ENCODE assay signal across 16 cellular contexts in the genomic region with DNA sequence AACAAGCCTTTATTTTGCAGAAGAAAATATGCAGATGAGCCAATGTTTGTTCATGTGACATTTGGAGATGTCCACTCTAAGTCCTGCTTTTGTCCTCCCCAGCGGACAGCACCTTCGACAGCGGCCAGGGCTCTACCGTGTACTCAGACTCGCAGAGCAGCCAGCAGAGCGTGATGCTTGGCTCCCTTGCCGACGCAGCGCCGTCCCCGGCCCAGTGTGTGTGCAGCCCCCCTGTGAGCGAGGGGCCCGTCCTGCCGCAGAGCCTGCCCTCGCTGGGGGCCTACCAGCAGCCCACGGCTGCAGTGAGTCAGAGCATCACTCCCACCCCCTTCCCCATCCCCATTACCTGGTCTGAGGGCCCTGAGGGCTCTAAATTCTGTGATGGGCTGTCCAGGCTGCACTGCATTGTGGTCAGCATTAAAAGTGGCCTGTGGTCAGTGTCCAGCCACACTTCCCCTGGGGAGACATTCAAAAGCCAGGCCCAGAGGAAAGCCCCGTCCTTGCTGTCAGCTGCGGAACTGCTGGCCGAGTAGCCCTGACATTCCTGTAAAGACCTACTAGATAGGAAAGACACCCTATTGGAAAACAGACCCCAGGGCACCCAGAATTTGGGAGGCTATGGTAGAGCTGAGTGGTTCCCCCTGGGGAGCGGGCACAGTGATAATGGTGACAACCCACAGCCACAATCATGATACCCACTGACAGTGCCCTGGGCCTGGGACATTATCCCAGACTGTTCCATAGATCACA.
"Had no signal": no experiment of that assay in that cellular context is flagged by ENCODE, and none has a peak within 500 bp of the region (broad histone marks: within the 10 kb centered on the region; RNA-seq: fewer than 3 reads in every experiment).

No MANE protein-coding gene starts in this region.

- H3K27ac ChIP-seq: prostate gland, vagina had no signal

- H3K36me3 ChIP-seq: prostate gland, vagina had no signal

- H3K9me3 ChIP-seq: heart left ventricle, mucosa of descending colon, prostate gland, vagina had no signal

- ATAC-seq: activated CD8-positive, alpha-beta memory T cell treated with anti-CD3 and anti-CD28 coated beads, Interleukin-2, amount 10 ng/mL, durations not matched to agents 7 days and 5 days; mucosa of descending colon; natural killer cell; SK-N-SH treated with all-trans-retinoic acid at 6 μM for 48 hours had no signal

- H3K4me3 ChIP-seq: heart left ventricle, mucosa of descending colon, prostate gland, vagina had no signal

- H3K27me3 ChIP-seq: heart left ventricle, vagina had no signal

- DNase-seq: activated CD4-positive, alpha-beta T cell treated with anti-CD3 and anti-CD28 coated beads, Interleukin-2, amount 50 U/mL, for 4 hours; activated CD8-positive, alpha-beta memory T cell treated with anti-CD3 and anti-CD28 coated beads, Interleukin-2, amount 10 ng/mL, durations not matched to agents 7 days and 5 days; activated gamma-delta T cell treated with Interleukin-2 at 50 U/mL for 16 hours; activated T-cell treated with anti-CD3 and anti-CD28 coated beads, Interleukin-2, amount 50 U/mL, for 24 hours; cortex of kidney; effector CD8-positive, alpha-beta T cell; foreskin melanocyte; mammary epithelial cell; natural killer cell; nucleus accumbens; stimulated activated CD4-positive, alpha-beta T cell treated with anti-CD3 and anti-CD28 coated beads, Interleukin-15, amount 100 ng/mL, for 24 hours had no signal

- H3K4me1 ChIP-seq: prostate gland, vagina had no signal
